ENCODE assay signal across 12 cellular contexts in the genomic region with DNA sequence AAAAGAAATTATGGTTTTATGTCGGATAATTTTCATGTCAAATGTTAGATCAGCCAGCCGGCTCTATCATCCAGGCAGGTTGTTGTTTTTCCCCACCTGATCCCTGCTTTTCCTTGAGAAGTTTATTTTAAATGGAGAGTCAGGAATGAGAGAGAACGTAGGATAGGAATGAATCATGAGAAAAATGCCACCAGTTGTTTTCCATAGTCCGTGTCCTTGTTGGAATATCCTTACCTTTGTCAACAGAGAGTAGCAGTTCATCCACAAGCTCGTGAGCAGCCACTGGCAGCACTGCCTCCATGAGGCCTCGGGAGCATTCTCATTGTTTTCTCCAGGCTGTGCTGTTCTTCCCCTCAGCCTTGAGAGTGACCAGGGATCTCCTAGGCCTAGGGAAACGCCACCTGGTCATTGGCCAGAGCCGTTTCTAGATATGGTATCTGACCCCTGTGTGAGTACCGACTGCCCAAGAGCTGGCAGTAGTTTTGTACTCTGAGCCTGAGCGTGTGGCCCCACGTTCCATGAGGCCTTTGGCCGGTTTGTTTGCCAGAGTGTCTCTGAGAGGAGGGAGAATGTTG.
DNase-seq lines count a peak whose midpoint lies in the region; ATAC-seq, FAIRE-seq and TF ChIP-seq lines count a peak whose summit lies in the region.
"Had no signal": no experiment of that assay in that cellular context is flagged by ENCODE, and none has a peak within 500 bp of the region (broad histone marks: within the 10 kb centered on the region; RNA-seq: fewer than 3 reads in every experiment).

No MANE protein-coding gene starts in this region.

- no peaks in the 10 kb centered on the region; a peak in 1 of 22 replicates for H3K9me3 ChIP-seq in BLaER1 treated with 17β-estradiol and CSF1 and Interleukin-3, amounts not matched to agents 10 nM and 100 nM (replicated peaks in 1 of 11)
- no peaks in the 10 kb centered on the region for H3K9me3 ChIP-seq in trophoblast cell (ENCODE audit: insufficient read depth, low read depth, low read length)

- no CpG with 5 or more reads among the region's 12 CpGs for WGBS in trophoblast cell (ENCODE audit: extremely low coverage, insufficient coverage, insufficient read length)
- WGBS in lower leg skin, 2 donors = 52 to 55% methylated on average over 12 of the region's 12 CpGs

- H3K4me3 ChIP-seq in BLaER1 treated with 17β-estradiol and CSF1 and Interleukin-3, amounts not matched to agents 10 nM and 100 nM = peak overlapping the region in 3 of 10 experiments; percentile 18 to 33 (median 32); a peak in 4 of 20 replicates
- H3K4me3 ChIP-seq in trophoblast cell (ENCODE audit: low read depth, low read length) (no peak overlapping the region), lower leg skin (ENCODE audit: low read depth, poor library complexity, severe bottlenecking) (no peak overlapping the region)

- H2BK120ac ChIP-seq in trophoblast cell (ENCODE audit: insufficient read depth, low read length, poor library complexity) = no peak overlapping the region

- H4K8ac ChIP-seq in trophoblast cell (ENCODE audit: low read depth, low read length) = peak overlapping the region; percentile 2

- peak overlapping the region; percentile 3 for H3K18ac ChIP-seq in trophoblast cell (ENCODE audit: low read length)

- peak overlapping the region; percentile 46 to 85 (median 76) for H3K4me2 ChIP-seq in BLaER1 treated with 17β-estradiol and CSF1 and Interleukin-3, amounts not matched to agents 10 nM and 100 nM
- H3K4me2 ChIP-seq in trophoblast cell (ENCODE audit: low read length) = no peak overlapping the region

- peaks cover 21 to 66% (median 40%) of the 10 kb centered on the region in 10 experiments for H3K4me1 ChIP-seq in BLaER1 treated with 17β-estradiol and CSF1 and Interleukin-3, amounts not matched to agents 10 nM and 100 nM
- H3K4me1 ChIP-seq in trophoblast cell (ENCODE audit: control insufficient read depth in 1 of 2, insufficient read depth in 2 of 2, low read length in 2 of 2) = peaks cover 10 to 14% of the 10 kb centered on the region in 2 experiments

- no peaks in the 10 kb centered on the region for H3K27me3 ChIP-seq in BLaER1 treated with 17β-estradiol and CSF1 and Interleukin-3, amounts not matched to agents 10 nM and 100 nM
- H3K27me3 ChIP-seq in trophoblast cell (ENCODE audit: insufficient read depth, low read length) = no peaks in the 10 kb centered on the region

- H4K20me1 ChIP-seq in BLaER1 treated with 17β-estradiol and CSF1 and Interleukin-3, amounts not matched to agents 10 nM and 100 nM = 0 out of 22 replicates have a peak, but pooled peaks cover 0 to 4% (median 0%) of the 10 kb centered on the region in 11 experiments

- H3K79me1 ChIP-seq in trophoblast cell (ENCODE audit: low read length) = peaks cover 7% of the 10 kb centered on the region

- peak overlapping the region in 4 of 11 experiments; percentile 51 to 65 (median 56); a peak in 8 of 22 replicates for H3K9ac ChIP-seq in BLaER1 treated with 17β-estradiol and CSF1 and Interleukin-3, amounts not matched to agents 10 nM and 100 nM
- no peak overlapping the region for H3K9ac ChIP-seq in trophoblast cell (ENCODE audit: low read length)

- H3K14ac ChIP-seq in trophoblast cell (ENCODE audit: low read length) = no peak overlapping the region

- TF ChIP-seq CTCF in lower leg skin (IDR thresholded peaks at IDR 0.05) = no peak

- ATAC-seq in SK-N-SH treated with all-trans-retinoic acid at 6 μM for 48 hours (peak; percentile 4; the same call in 2 of the 3 replicates), left ventricle myocardium superior (peak; percentile 50), HG02938 (IDR thresholded peaks at IDR 0.05; ENCODE audit: unreplicated experiment) (no peak), GM21447 (IDR thresholded peaks at IDR 0.05; ENCODE audit: unreplicated experiment) (no peak)

- no peaks in the 10 kb centered on the region for H3K79me2 ChIP-seq in trophoblast cell (ENCODE audit: control insufficient read depth, insufficient read depth, low read length, poor library complexity)

- H3K4ac ChIP-seq in trophoblast cell (ENCODE audit: low read depth, low read length) = no peak overlapping the region

- peak overlapping the region in 7 of 11 experiments; percentile 43 to 64 (median 62); a peak in 13 of 22 replicates for H3K27ac ChIP-seq in BLaER1 treated with 17β-estradiol and CSF1 and Interleukin-3, amounts not matched to agents 10 nM and 100 nM
- peak overlapping the region; percentile 79 for H3K27ac ChIP-seq in trophoblast cell (ENCODE audit: low read depth, low read length)

- H2AFZ ChIP-seq in trophoblast cell (ENCODE audit: insufficient read depth, low read length, poor library complexity) = no peak overlapping the region

- DNase-seq in left ventricle myocardium superior = peak; percentile 50
- DNase-seq in trophoblast cell = no peak
- no peak for DNase-seq in GM12891 (ENCODE audit: insufficient read length, low spot score)
- no peak for DNase-seq in lower leg skin (ENCODE audit: low spot score in 2 of 2)
- DNase-seq: activated CD4-positive, CD25-positive, alpha-beta regulatory T cell; CD4-positive, CD25-positive, alpha-beta regulatory T cell; immature natural killer cell; NCI-H2171 had no signal

- H2BK12ac ChIP-seq in trophoblast cell (ENCODE audit: low read length) = peak overlapping the region; percentile 1

- H2AK5ac ChIP-seq in trophoblast cell (ENCODE audit: low read length) = no peak overlapping the region

- FAIRE-seq in GM12891 (lab: Jason Lieb, UNC) = no peak

- no peak overlapping the region for H3K23ac ChIP-seq in trophoblast cell (ENCODE audit: low read length)

- H2BK5ac ChIP-seq in trophoblast cell (ENCODE audit: low read depth, low read length, poor library complexity) = no peak overlapping the region

- TF ChIP-seq POLR2A in GM12891 (IDR thresholded peaks at IDR 0.05; ENCODE audit: low read depth, low read length) (no peak), lower leg skin (IDR thresholded peaks at IDR 0.05) (no peak)

- H4K91ac ChIP-seq in trophoblast cell (ENCODE audit: low read depth, low read length) = no peak overlapping the region

- intact Hi-C loops in left ventricle myocardium superior (cut with micrococcal nuclease) = no loop called here
- intact Hi-C loops in lower leg skin (cut with DNase I; ENCODE audit: low total_unique reads) = no loop called here

- H4K12ac ChIP-seq in trophoblast cell (ENCODE audit: low read depth, low read length) = no peak overlapping the region

- peaks cover 0 to 29% (median 11%) of the 10 kb centered on the region in 11 experiments; a peak in 13 of 22 replicates for H3K36me3 ChIP-seq in BLaER1 treated with 17β-estradiol and CSF1 and Interleukin-3, amounts not matched to agents 10 nM and 100 nM
- H3K36me3 ChIP-seq in trophoblast cell (ENCODE audit: control insufficient read depth in 1 of 2, insufficient read depth in 2 of 2, low read length in 2 of 2) = peaks cover 13 to 17% of the 10 kb centered on the region in 2 experiments

TF ChIP-seq in SK-N-SH treated with all-trans-retinoic acid at 6 μM for 48 hours, 23 proteins besides CTCF, POLR2A, EP300 and RAD21 (continues in another document):
- TF ChIP-seq TOX (CRISPR knock-in tag; IDR thresholded peaks at IDR 0.05; ENCODE audit: borderline replicate concordance) (no peak), CSDC2 (CRISPR knock-in tag; IDR thresholded peaks at IDR 0.05) (0 out of 2 replicates have a peak, but pooled peaks have one; percentile 65), SNAI2 (CRISPR knock-in tag; IDR thresholded peaks at IDR 0.05) (peak; percentile 60; the same call in 1 of the 2 replicates), BACH2 (CRISPR knock-in tag; IDR thresholded peaks at IDR 0.05; ENCODE audit: borderline replicate concordance) (no peak), GLIS3 (CRISPR knock-in tag; IDR thresholded peaks at IDR 0.05) (no peak)

TF ChIP-seq in GM12891, 5 proteins besides CTCF, POLR2A, EP300 and RAD21:
- TF ChIP-seq POLR2AphosphoS5 (IDR thresholded peaks at IDR 0.05; ENCODE audit: low read depth, low read length) = no peak
- TF ChIP-seq TAF1 (IDR thresholded peaks at IDR 0.05; ENCODE audit: low read depth, low read length) = no peak
- TF ChIP-seq POU2F2 (IDR thresholded peaks at IDR 0.05; ENCODE audit: low read depth, low read length) = no peak

Comparison
In these comparisons a context has a peak if more than half of its experiments do, and no peak if none do; other contexts are left out.
1. ATAC-seq: peak in SK-N-SH treated with all-trans-retinoic acid at 6 μM for 48 hours (single experiment) and left ventricle myocardium superior (single experiment); none in HG02938 (single experiment) and GM21447 (single experiment).